Comparison of ENCODE assay signal across 23 cellular contexts in genomic region chr1:230898748-230899147, GRCh38.
"Had no signal": no experiment of that assay in that cellular context is flagged by ENCODE, and none has a peak within 500 bp of the region (broad histone marks: within the 10 kb centered on the region; RNA-seq: fewer than 3 reads in every experiment).

No MANE protein-coding gene starts in this region.

- DNase-seq: Karpas-422, KG1, MG63, NCI-H1092, NCI-H1105 treated with DMSO at 0.1 percent for 48 hours, NCI-H1417 treated with DMSO at 0.1 percent for 48 hours, NCI-H146, NCI-H187, NCI-H2029, NCI-H2081 treated with DMSO at 0.1 percent for 48 hours, NCI-H2171, NCI-H226, NCI-H446, NCI-H510A, NCI-H524 treated with DMSO at 0.1 percent for 48 hours, NCI-H69, NCI-H774, PC-3, SHP77, SK-N-SH, SW 1271 had no signal

- ATAC-seq: Panc1, PC-3 had no signal

- H3K9ac ChIP-seq: SK-N-SH had no signal

- H3K4me3 ChIP-seq: MG63 had no signal

- H3K36me3 ChIP-seq: MG63 had no signal

- H3K27ac ChIP-seq: RWPE1 had no signal

- H3K27me3 ChIP-seq: MG63 had no signal

- H3K9me3 ChIP-seq: MG63, SK-N-SH had no signal

- H3K4me2 ChIP-seq: SK-N-SH had no signal
